In genomic region chr2:73131807-73132206, GRCh38 we compare ENCODE assay signal across 31 cellular contexts.
"Had no signal": no experiment of that assay in that cellular context is flagged by ENCODE, and none has a peak within 500 bp of the region (broad histone marks: within the 10 kb centered on the region; RNA-seq: fewer than 3 reads in every experiment).

No MANE protein-coding gene starts in this region.

- H3K36me3 Mint-ChIP-seq: naive thymus-derived CD8-positive, alpha-beta T cell; stimulated activated naive B cell treated with anti-CD40 and anti-IgM and Interleukin-4, amounts not matched to agents 10 μg/mL and 1 μg/mL and 100 μg/mL, for 72 hours had no signal

- H3K9me3 Mint-ChIP-seq: naive thymus-derived CD8-positive, alpha-beta T cell; stimulated activated naive B cell treated with anti-CD40 and anti-IgM and Interleukin-4, amounts not matched to agents 10 μg/mL and 1 μg/mL and 100 μg/mL, for 72 hours had no signal

- ATAC-seq: left cardiac atrium; left lobe of liver; left ventricle myocardium superior; lower lobe of right lung; naive thymus-derived CD8-positive, alpha-beta T cell; pancreas; right cardiac atrium; sciatic nerve; stimulated activated naive B cell treated with anti-CD40 and anti-IgM and Interleukin-4, amounts not matched to agents 10 μg/mL and 1 μg/mL and 100 μg/mL, for 72 hours; stimulated activated naive CD8-positive, alpha-beta T cell treated with anti-CD3 and anti-CD28 coated beads, Interleukin-15, Interleukin-2, amounts not matched to agents 100 U/mL and 50 U/mL, for 24 hours had no signal

- H3K36me3 ChIP-seq: lower lobe of right lung, pancreas, prostate gland, stomach, thyroid gland, transverse colon, upper lobe of left lung, vagina had no signal

- FAIRE-seq: keratinocyte, pancreas had no signal

- H3K4me3 Mint-ChIP-seq: naive thymus-derived CD8-positive, alpha-beta T cell; nephron; neural crest cell; stimulated activated naive B cell treated with anti-CD40 and anti-IgM and Interleukin-4, amounts not matched to agents 10 μg/mL and 1 μg/mL and 100 μg/mL, for 72 hours had no signal

- H3K9me3 ChIP-seq: lower lobe of right lung, pancreas, prostate gland, stomach, testis, thyroid gland, transverse colon, upper lobe of left lung, vagina had no signal

- DNase-seq: kidney glomerular epithelial cell; left cardiac atrium; left ventricle myocardium superior; lower lobe of right lung; mammary epithelial cell; mesenchymal stem cell; naive thymus-derived CD8-positive, alpha-beta T cell; nucleus accumbens; pancreas; posterior cingulate gyrus; retina; right cardiac atrium; stimulated activated CD4-positive, alpha-beta T cell treated with anti-CD3 and anti-CD28 coated beads, Interleukin-12 subunit alpha, Interleukin-12 subunit beta, amount 100 ng/mL, for 4 hours; stimulated activated CD4-positive, alpha-beta T cell treated with anti-CD3 and anti-CD28 coated beads, Interleukin-15, amount 100 ng/mL, for 24 hours; stimulated activated CD4-positive, alpha-beta T cell treated with anti-CD3 and anti-CD28 coated beads, Interleukin-2, amount 100 ng/mL, for 24 hours; stimulated activated CD4-positive, alpha-beta T cell treated with anti-CD3 and anti-CD28 coated beads, Interleukin-4, amount 100 ng/mL, for 1 hour; stimulated activated naive B cell treated with anti-CD40 and anti-IgM and Interleukin-4, amounts not matched to agents 10 μg/mL and 1 μg/mL and 100 μg/mL, for 72 hours; stimulated activated naive CD8-positive, alpha-beta T cell treated with anti-CD3 and anti-CD28 coated beads, Interleukin-15, Interleukin-2, amounts not matched to agents 100 U/mL and 50 U/mL, for 24 hours; stomach; testis; thyroid gland; transverse colon; upper lobe of left lung had no signal

- H3K27me3 ChIP-seq: pancreas, testis, thyroid gland, transverse colon, upper lobe of left lung, vagina had no signal

- H3K4me3 ChIP-seq: lower lobe of right lung, pancreas, prostate gland, skin epidermis, stomach, testis, thyroid gland, transverse colon, upper lobe of left lung, vagina had no signal

- H3K27ac ChIP-seq: lower lobe of right lung, pancreas, prostate gland, skin epidermis, stomach, testis, thyroid gland, transverse colon, upper lobe of left lung, vagina had no signal

- H3K27ac Mint-ChIP-seq: naive thymus-derived CD8-positive, alpha-beta T cell; nephron; stimulated activated naive B cell treated with anti-CD40 and anti-IgM and Interleukin-4, amounts not matched to agents 10 μg/mL and 1 μg/mL and 100 μg/mL, for 72 hours had no signal

- H3K4me1 Mint-ChIP-seq: naive thymus-derived CD8-positive, alpha-beta T cell; neural crest cell; stimulated activated naive B cell treated with anti-CD40 and anti-IgM and Interleukin-4, amounts not matched to agents 10 μg/mL and 1 μg/mL and 100 μg/mL, for 72 hours had no signal

- H3K4me1 ChIP-seq: lower lobe of right lung, pancreas, prostate gland, stomach, testis, thyroid gland, transverse colon, upper lobe of left lung, vagina had no signal
